ENCODE assay signal across 8 cellular contexts in genomic region chr10:67779455-67780205, GRCh38. TPM values are rescaled to one million over a fixed set of nuclear protein-coding genes. Genes with fewer than 3 reads are reported as not detected.
A peak's percentile ranks its signal among the peaks of the same experiment; 100 is the strongest.
DNase-seq lines count a peak whose midpoint lies in the region; ATAC-seq and TF ChIP-seq lines count a peak whose summit lies in the region.

No MANE protein-coding gene starts in this region.

- TF ChIP-seq CTCF in OCI-LY1 (IDR thresholded peaks at IDR 0.05; ENCODE audit: low read length) (peak; percentile 65), esophagus muscularis mucosa (IDR thresholded peaks at IDR 0.05) (peak; percentile 76 to 89 (median 82)), nephron progenitor cell (IDR thresholded peaks at IDR 0.05) (peak; percentile 82)

- no peaks in the 10 kb centered on the region for H3K36me3 Mint-ChIP-seq in nephron progenitor cell (ENCODE audit: low read depth)

- no peaks in the 10 kb centered on the region for H4K20me1 ChIP-seq in OCI-LY1 (ENCODE audit: insufficient read depth, low read length)

- no peak overlapping the region for H3K9ac ChIP-seq in OCI-LY1 (ENCODE audit: low read length)

- no peak overlapping the region for H3K27ac Mint-ChIP-seq in nephron progenitor cell

- no peak overlapping the region for H3K4me2 ChIP-seq in OCI-LY1 (ENCODE audit: low read length)

- H3K9me2 ChIP-seq in OCI-LY1 (ENCODE audit: low read depth, low read length) = no peaks in the 10 kb centered on the region

- no peak overlapping the region for H2AFZ ChIP-seq in OCI-LY1 (ENCODE audit: low read length)

- WGBS in esophagus muscularis mucosa = 0% methylated on average over 4 of the region's 4 CpGs

- H3K4me1 ChIP-seq in OCI-LY1 (ENCODE audit: insufficient read depth, low read length, severe bottlenecking) = peaks cover 39% of the 10 kb centered on the region
- peaks cover 0 to 12% (median 9%) of the 10 kb centered on the region in 4 donors for H3K4me1 ChIP-seq in esophagus muscularis mucosa

- H3K27me3 Mint-ChIP-seq in nephron progenitor cell (ENCODE audit: low read depth, poor library complexity) = peaks cover 15% of the 10 kb centered on the region

- TF ChIP-seq EP300 in esophagus muscularis mucosa (IDR thresholded peaks at IDR 0.05) = no peak

- H3K4me1 Mint-ChIP-seq in nephron progenitor cell = peaks cover 4% of the 10 kb centered on the region

- H3K27ac ChIP-seq in OCI-LY1 (ENCODE audit: low read depth, low read length, poor library complexity, severe bottlenecking) = no peak overlapping the region
- H3K27ac ChIP-seq in esophagus muscularis mucosa (replicated peaks in 1 of 4) = peak overlapping the region in 1 of 4 donors; percentile 6
- H3K27ac ChIP-seq in substantia nigra (ENCODE audit: low read depth, low read length, poor library complexity, severe bottlenecking) = peak overlapping the region; percentile 56

- no peaks in the 10 kb centered on the region for H3K79me2 ChIP-seq in OCI-LY1 (ENCODE audit: insufficient read depth, low read length)

- no peak for TF ChIP-seq POLR2A in esophagus muscularis mucosa (IDR thresholded peaks at IDR 0.05; ENCODE audit: low read depth)

- intact Hi-C loops in esophagus muscularis mucosa (cut with DNase I) = loop anchor here (2.0 kb wide), 2 partner anchors 83 to 111 kb away; partner anchors contain the start of gene CTNNA3

- no peak overlapping the region for H3K4me3 Mint-ChIP-seq in nephron progenitor cell

- ATAC-seq in GM19463 (IDR thresholded peaks at IDR 0.05; ENCODE audit: unreplicated experiment) = peak; percentile 28

- H3K4me3 ChIP-seq in OCI-LY1 (ENCODE audit: low read depth, low read length, poor library complexity, severe bottlenecking) = no peak overlapping the region
- no peak overlapping the region for H3K4me3 ChIP-seq in esophagus muscularis mucosa

- H3K9me3 Mint-ChIP-seq in nephron progenitor cell = no peaks in the 10 kb centered on the region

- H3F3A ChIP-seq in OCI-LY1 (ENCODE audit: insufficient read depth, low read length) = peaks cover 3% of the 10 kb centered on the region; the same call in 1 of the 2 replicates

- DNase-seq in COLO829 (ENCODE audit: low spot score) (peak; percentile 48), HT1080 (ENCODE audit: low read depth) (peak; percentile 67), activated T-cell treated with anti-CD3 and anti-CD28 coated beads for 4 hours (peak; percentile 71), esophagus muscularis mucosa (ENCODE audit: extremely low spot score) (no peak), nephron progenitor cell (peak; percentile 68), substantia nigra (lab: John Stamatoyannopoulos, UW) (peak in 39 of 49 donors; percentile 3 to 82 (median 48))

- H3K27me3 ChIP-seq in OCI-LY1 (ENCODE audit: insufficient read depth, low read length) (no peaks in the 10 kb centered on the region), esophagus muscularis mucosa (no peaks in the 10 kb centered on the region)

- H3K36me3 ChIP-seq in OCI-LY1 (ENCODE audit: insufficient read depth, low read length) (no peaks in the 10 kb centered on the region), esophagus muscularis mucosa (no peaks in the 10 kb centered on the region)

- H3K9me3 ChIP-seq in OCI-LY1 (ENCODE audit: low read length) (no peaks in the 10 kb centered on the region), esophagus muscularis mucosa (no peaks in the 10 kb centered on the region)

RNA-seq across cellular contexts. Expression of gene DNAJC12, which starts 58.4 kb away (rescaled TPM):
- total RNA-seq in HT1080 (2014; rRNA removed; shearing (Covaris generic)) = 0.98 and 2.1 TPM in 2 replicates
- 0.42 and 0.98 TPM in 2 replicates for polyA plus RNA-seq in HT1080 (2015; cell fraction: cytosol; rRNA removed)
- 0.10 and 0.44 TPM in 2 replicates for polyA plus RNA-seq in HT1080 (2015; cell fraction: nucleus; rRNA removed)
- 1 to 10 TPM; 4.1 to 7.6 (median 6.5) TPM for total RNA-seq in esophagus muscularis mucosa
